ENCODE assay signal across 9 cellular contexts in the genomic region with DNA sequence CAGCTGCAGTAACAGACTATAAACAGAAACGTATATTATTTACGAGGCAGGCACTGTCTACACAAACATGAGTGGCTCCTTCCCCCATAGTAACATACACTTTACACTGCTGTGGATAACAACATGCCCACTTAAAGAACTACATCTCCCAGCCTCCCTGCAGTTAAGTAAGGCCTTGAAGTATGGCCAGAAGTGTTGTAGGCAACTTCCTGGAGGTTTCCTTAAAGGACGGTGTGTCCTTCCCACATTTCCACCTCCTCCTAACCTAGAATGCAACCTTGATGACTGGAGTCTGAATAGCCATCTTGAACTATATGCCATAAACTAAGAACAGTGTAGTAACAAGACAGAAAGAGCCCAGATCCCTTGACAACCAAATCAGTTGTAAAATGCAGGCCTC. TPM values are rescaled to one million over a fixed set of nuclear protein-coding genes. Genes with fewer than 3 reads are reported as not detected.
DNase-seq lines count a peak whose midpoint lies in the region; ATAC-seq, FAIRE-seq and TF ChIP-seq lines count a peak whose summit lies in the region.
"Had no signal": no experiment of that assay in that cellular context is flagged by ENCODE, and none has a peak within 500 bp of the region (broad histone marks: within the 10 kb centered on the region; RNA-seq: fewer than 3 reads in every experiment).

No MANE protein-coding gene starts in this region.

- H3K27me3 ChIP-seq in mesendoderm (ENCODE audit: insufficient read depth, low read length, poor library complexity) = no peaks in the 10 kb centered on the region

- TF ChIP-seq EP300 in A549 (IDR thresholded peaks at IDR 0.05) = no peak

- no peak overlapping the region for H2BK5ac ChIP-seq in mesendoderm (ENCODE audit: low read length)

- H2AK5ac ChIP-seq in mesendoderm (ENCODE audit: low read length) = no peak overlapping the region

- H3K18ac ChIP-seq in mesendoderm (ENCODE audit: low read length) = no peak overlapping the region

- H3K4me3 ChIP-seq in A549 (no peak overlapping the region), LNCaP clone FGC (ENCODE audit: low read depth, low read length) (no peak overlapping the region), mesendoderm (ENCODE audit: low read length) (no peak overlapping the region)

- no peak overlapping the region for H3K4ac ChIP-seq in mesendoderm (ENCODE audit: low read depth, low read length)

- H3K9me3 Mint-ChIP-seq in central memory CD8-positive, alpha-beta T cell = no peaks in the 10 kb centered on the region

- 0 out of 6 replicates have a peak overlapping the region, but pooled peaks of 1 of the 2 experiments have one; percentile 2 for H3K27ac ChIP-seq in A549
- H3K27ac ChIP-seq in mesendoderm (ENCODE audit: low read depth, low read length) = no peak overlapping the region

- TF ChIP-seq RAD21 in A549 (conservative IDR thresholded peaks at IDR 0.05 in 1 of 2, IDR thresholded peaks at IDR 0.05 in 1 of 2) = no peak

- no peaks in the 10 kb centered on the region for H3K36me3 Mint-ChIP-seq in central memory CD8-positive, alpha-beta T cell (ENCODE audit: insufficient read depth)

- H3K4me3 Mint-ChIP-seq in central memory CD8-positive, alpha-beta T cell = no peak overlapping the region

- peak overlapping the region; percentile 20 for H3K27ac Mint-ChIP-seq in central memory CD8-positive, alpha-beta T cell (ENCODE audit: low read depth)

- POLR2A ChIA-PET in A549 (lab: Yijun Ruan, JAX) = no interaction called here

- H3K27me3 Mint-ChIP-seq in central memory CD8-positive, alpha-beta T cell = no peaks in the 10 kb centered on the region

- H3K4me2 ChIP-seq in A549 (peak overlapping the region; percentile 29), mesendoderm (ENCODE audit: low read length) (no peak overlapping the region)

- DNase-seq in A549 (ENCODE audit: low read depth in 1 of 2, low spot score in 1 of 2) (peak in 1 of 2 experiments; percentile 68), LNCaP clone FGC (ENCODE audit: low read depth) (peak; percentile 80), mesendoderm (peak; percentile 75), NCI-H526 treated with DMSO at 0.1 percent for 48 hours (lab: John Stamatoyannopoulos, UW) (no peak), AG20443 (ENCODE audit: low spot score) (no peak)
- no peak for DNase-seq in central memory CD8-positive, alpha-beta T cell (ENCODE audit: low spot score in 2 of 2)
- DNase-seq in activated T-cell treated with anti-CD3 and anti-CD28 coated beads, Interleukin-2, amount 50 U/mL, for 1 hour = no peak
- DNase-seq: C1 segment of cervical spinal cord had no signal

- no peaks in the 10 kb centered on the region for H3K36me3 ChIP-seq in mesendoderm (ENCODE audit: control insufficient read depth, insufficient read depth, low read length)

- peaks cover 2% of the 10 kb centered on the region; the same call in 1 of the 3 replicates for H3K9me3 ChIP-seq in A549

- H3K9ac ChIP-seq in mesendoderm (ENCODE audit: low read length) = no peak overlapping the region

- peaks cover 70% of the 10 kb centered on the region for H3K4me1 Mint-ChIP-seq in central memory CD8-positive, alpha-beta T cell

- peak; percentile 77 to 87 for ATAC-seq in A549
- no peak for ATAC-seq in central memory CD8-positive, alpha-beta T cell (replicated peaks; ENCODE audit: extremely low read depth, poor library complexity, severe bottlenecking)
- no peak for ATAC-seq in HG02973 (IDR thresholded peaks at IDR 0.05; ENCODE audit: unreplicated experiment)

- no peak overlapping the region for H4K5ac ChIP-seq in mesendoderm (ENCODE audit: low read length)

- peak; percentile 63 for FAIRE-seq in A549 (lab: Jason Lieb, UNC)

- H2BK15ac ChIP-seq in mesendoderm (replicated peaks; ENCODE audit: low read depth) = no peak overlapping the region

- H3K79me1 ChIP-seq in mesendoderm (ENCODE audit: low read length) = peaks cover 5% of the 10 kb centered on the region

- peaks cover 62% of the 10 kb centered on the region for H3K79me2 ChIP-seq in mesendoderm (ENCODE audit: control insufficient read depth, insufficient read depth, low read length)

- TF ChIP-seq CTCF in A549 (IDR thresholded peaks at IDR 0.05) (no peak), LNCaP clone FGC (IDR thresholded peaks at IDR 0.05; ENCODE audit: control insufficient read depth, extremely low read depth, insufficient read depth) (no peak)

- H4K8ac ChIP-seq in mesendoderm (ENCODE audit: low read depth, low read length) = no peak overlapping the region

- H2BK120ac ChIP-seq in mesendoderm (ENCODE audit: low read depth, low read length) = no peak overlapping the region

- WGBS in A549 (ENCODE audit: missing lambda C conversion rate) = 22% methylated on average over 3 of the region's 3 CpGs
- WGBS in mesendoderm (ENCODE audit: extremely low coverage, insufficient coverage, low lambda C conversion rate) = no CpG with 5 or more reads among the region's 3 CpGs

- CTCF ChIA-PET in A549 (lab: Yijun Ruan, JAX) = interaction anchor here (1.0 to 1.4 kb wide), 2 partner anchors 107 to 259 kb away, joined by 3 to 4 read pairs; no protein-coding TSS in a partner anchor

- H3K4me1 ChIP-seq in A549 = peaks cover 79% of the 10 kb centered on the region
- H3K4me1 ChIP-seq in mesendoderm (ENCODE audit: control insufficient read depth, low read depth, low read length) = no peaks in the 10 kb centered on the region

- H3K23ac ChIP-seq in mesendoderm (ENCODE audit: low read length) = no peak overlapping the region

- no peak for TF ChIP-seq POLR2A in A549 (IDR thresholded peaks at IDR 0.05; ENCODE audit: low read length)

- H3K56ac ChIP-seq in mesendoderm (ENCODE audit: low read length) = no peak overlapping the region

TF ChIP-seq in A549, 52 proteins besides CTCF, POLR2A, EP300 and RAD21:
- no peak for TF ChIP-seq RARB (CRISPR knock-in tag; IDR thresholded peaks at IDR 0.05)
- TF ChIP-seq, protein P1, sequence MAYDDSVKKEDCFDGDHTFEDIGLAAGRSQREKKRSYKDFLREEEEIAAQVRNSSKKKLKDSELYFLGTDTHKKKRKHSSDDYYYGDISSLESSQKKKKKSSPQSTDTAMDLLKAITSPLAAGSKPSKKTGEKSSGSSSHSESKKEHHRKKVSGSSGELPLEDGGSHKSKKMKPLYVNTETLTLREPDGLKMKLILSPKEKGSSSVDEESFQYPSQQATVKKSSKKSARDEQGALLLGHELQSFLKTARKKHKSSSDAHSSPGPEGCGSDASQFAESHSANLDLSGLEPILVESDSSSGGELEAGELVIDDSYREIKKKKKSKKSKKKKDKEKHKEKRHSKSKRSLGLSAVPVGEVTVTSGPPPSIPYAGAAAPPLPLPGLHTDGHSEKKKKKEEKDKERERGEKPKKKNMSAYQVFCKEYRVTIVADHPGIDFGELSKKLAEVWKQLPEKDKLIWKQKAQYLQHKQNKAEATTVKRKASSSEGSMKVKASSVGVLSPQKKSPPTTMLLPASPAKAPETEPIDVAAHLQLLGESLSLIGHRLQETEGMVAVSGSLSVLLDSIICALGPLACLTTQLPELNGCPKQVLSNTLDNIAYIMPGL (CRISPR knock-in tag; IDR thresholded peaks at IDR 0.05; ENCODE audit: borderline replicate concordance) = no peak
- no peak for TF ChIP-seq EHMT2 (IDR thresholded peaks at IDR 0.05; ENCODE audit: low read depth)
- TF ChIP-seq, protein P2, sequence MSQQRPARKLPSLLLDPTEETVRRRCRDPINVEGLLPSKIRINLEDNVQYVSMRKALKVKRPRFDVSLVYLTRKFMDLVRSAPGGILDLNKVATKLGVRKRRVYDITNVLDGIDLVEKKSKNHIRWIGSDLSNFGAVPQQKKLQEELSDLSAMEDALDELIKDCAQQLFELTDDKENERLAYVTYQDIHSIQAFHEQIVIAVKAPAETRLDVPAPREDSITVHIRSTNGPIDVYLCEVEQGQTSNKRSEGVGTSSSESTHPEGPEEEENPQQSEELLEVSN (IDR thresholded peaks at IDR 0.05; ENCODE audit: borderline replicate concordance, low read depth) = no peak
- no peak for TF ChIP-seq SMC3 (IDR thresholded peaks at IDR 0.05)
- no peak for TF ChIP-seq NPAS2 (CRISPR knock-in tag; IDR thresholded peaks at IDR 0.05; ENCODE audit: borderline replicate concordance)
- TF ChIP-seq CEBPB (IDR thresholded peaks at IDR 0.05) = no peak
- TF ChIP-seq ESRRA (IDR thresholded peaks at IDR 0.05; ENCODE audit: borderline replicate concordance, low read length) = no peak
- no peak for TF ChIP-seq HOXB13 (CRISPR knock-in tag; IDR thresholded peaks at IDR 0.05; ENCODE audit: low read depth)
- no peak for TF ChIP-seq KDM5A (IDR thresholded peaks at IDR 0.05)
- no peak for TF ChIP-seq HEYL (CRISPR knock-in tag; IDR thresholded peaks at IDR 0.05)
- no peak for TF ChIP-seq ZC3H11A (IDR thresholded peaks at IDR 0.05)
- no peak for TF ChIP-seq TP53 (CRISPR knock-in tag; IDR thresholded peaks at IDR 0.05)
- TF ChIP-seq ATOH8 (CRISPR knock-in tag; IDR thresholded peaks at IDR 0.05; ENCODE audit: low read depth) = no peak
- TF ChIP-seq KDM1A (IDR thresholded peaks at IDR 0.05; ENCODE audit: low read depth) = no peak
- no peak for TF ChIP-seq RFX5 (IDR thresholded peaks at IDR 0.05)
- TF ChIP-seq MAFK (IDR thresholded peaks at IDR 0.05; ENCODE audit: partially characterized antibody) = no peak

RNA-seq across cellular contexts. Expression of gene MED13L, which starts 20.3 kb away (rescaled TPM):
- polyA plus RNA-seq in A549 (2011; rRNA removed) (126 and 134 TPM in 2 replicates), A549 (2017; fragmentation: RNase III; extraction: RNeasy Plus Mini Kit Qiagen cat#74134 plus additional on column Dnase treatment) (23.2 to 27.7 TPM (median 25.9 TPM) in 3 replicates)
- polyA plus RNA-seq in A549 (2012; cell fraction: cytosol; rRNA removed) = 21.5 and 29.3 TPM in 2 replicates
- polyA plus RNA-seq in A549 (2012; cell fraction: nucleus; rRNA removed) = 22.3 and 36.4 TPM in 2 replicates
- polyA minus RNA-seq in A549 (2011; rRNA and poly(A)+ RNA removed) = 321 and 335 TPM in 2 replicates
- 25.0 TPM for polyA plus RNA-seq in mesendoderm (2013, experiment 1 of 2)
- polyA plus RNA-seq in mesendoderm (2013, experiment 2 of 2) = 25.0 TPM

Comparison
In these comparisons a context has a peak if more than half of its experiments do, and no peak if none do; other contexts are left out.
1. ATAC-seq: peak in A549 (2 of 2); none in central memory CD8-positive, alpha-beta T cell (single experiment) and HG02973 (single experiment).
2. DNase-seq: peak in LNCaP clone FGC (single experiment) and mesendoderm (single experiment); none in central memory CD8-positive, alpha-beta T cell (0 of 2), NCI-H526 treated with DMSO at 0.1 percent for 48 hours (single experiment), AG20443 (single experiment) and activated T-cell treated with anti-CD3 and anti-CD28 coated beads, Interleukin-2, amount 50 U/mL, for 1 hour (single experiment).